ENCODE assay signal across 9 cellular contexts in genomic region chr22:32803020-32803758, GRCh38. TPM values are rescaled to one million over a fixed set of nuclear protein-coding genes. Genes with fewer than 3 reads are reported as not detected.
DNase-seq lines count a peak whose midpoint lies in the region; ATAC-seq, FAIRE-seq and TF ChIP-seq lines count a peak whose summit lies in the region.
"Had no signal": no experiment of that assay in that cellular context is flagged by ENCODE, and none has a peak within 500 bp of the region (broad histone marks: within the 10 kb centered on the region; RNA-seq: fewer than 3 reads in every experiment).

No MANE protein-coding gene starts in this region.

- H3K4me2 ChIP-seq in smooth muscle cell, result peak overlapping the region; percentile 94

- H3K4me1 ChIP-seq in smooth muscle cell (ENCODE audit: low read depth), result peaks cover 24% of the 10 kb centered on the region

- H3K9me3 ChIP-seq in smooth muscle cell (replicated peaks; ENCODE audit: low read depth), result no peaks in the 10 kb centered on the region

- H2AFZ ChIP-seq in smooth muscle cell (ENCODE audit: low read depth), result no peak overlapping the region

- peaks cover 65% of the 10 kb centered on the region for H4K20me1 ChIP-seq in smooth muscle cell (ENCODE audit: low read depth)

- no peak for ATAC-seq in HG03469 (IDR thresholded peaks at IDR 0.05; ENCODE audit: unreplicated experiment)

- no peaks in the 10 kb centered on the region for H3K36me3 ChIP-seq in bronchial epithelial cell (ENCODE audit: control insufficient read depth, insufficient read depth, low read length)
- H3K36me3 ChIP-seq in smooth muscle cell (ENCODE audit: low read depth), result no peaks in the 10 kb centered on the region

- TF ChIP-seq CTCF in HFF-Myc (IDR thresholded peaks at IDR 0.05; ENCODE audit: low read depth, low read length, missing control alignments) (no peak), bronchial epithelial cell (IDR thresholded peaks at IDR 0.05; ENCODE audit: insufficient read depth, low read length, severe bottlenecking) (no peak), smooth muscle cell (IDR thresholded peaks at IDR 0.05; ENCODE audit: borderline replicate concordance, insufficient read depth, poor library complexity, severe bottlenecking) (no peak)

- peaks cover 77% of the 10 kb centered on the region for H3F3A ChIP-seq in smooth muscle cell (ENCODE audit: low read depth)

- no peak for DNase-seq in HFF-Myc (ENCODE audit: extremely low read depth, low read depth)
- peak; percentile 61 for DNase-seq in bronchial epithelial cell (ENCODE audit: low read depth)
- DNase-seq in kidney tubule cell (ENCODE audit: low spot score), result peak; percentile 79
- DNase-seq in smooth muscle cell (lab: John Stamatoyannopoulos, UW; ENCODE audit: unreplicated experiment), result no peak
- no peak for DNase-seq in activated effector memory CD4-positive, alpha-beta T cell treated with anti-CD3 and anti-CD28 coated beads, Interleukin-2, amount 50 U/mL, for 16 hours
- DNase-seq in NAMALWA (ENCODE audit: low spot score), result no peak
- no peak for DNase-seq in stimulated activated naive CD4-positive, alpha-beta T cell (lab: John Stamatoyannopoulos, UW)

- peaks cover 88% of the 10 kb centered on the region for H3K79me2 ChIP-seq in smooth muscle cell (ENCODE audit: low read depth)

- H3K9ac ChIP-seq in smooth muscle cell (ENCODE audit: low read depth), result peak overlapping the region; percentile 94

- H3K27me3 ChIP-seq in bronchial epithelial cell (ENCODE audit: control insufficient read depth, insufficient read depth, low read length), result no peaks in the 10 kb centered on the region
- no peaks in the 10 kb centered on the region for H3K27me3 ChIP-seq in smooth muscle cell (ENCODE audit: low read depth)

- FAIRE-seq in bronchial epithelial cell (lab: Jason Lieb, UNC), result peak; percentile 79

- 13% methylated on average over 9 of the region's 9 CpGs for WGBS in smooth muscle cell (ENCODE audit: low lambda C conversion rate)

- peak overlapping the region; percentile 82 for H3K27ac ChIP-seq in smooth muscle cell (ENCODE audit: low read depth)
- H3K27ac ChIP-seq: HL-60 had no signal

- peak overlapping the region; percentile 95 for H3K4me3 ChIP-seq in HFF-Myc (replicated peaks; ENCODE audit: low read depth, low read length)
- peak overlapping the region; percentile 64 for H3K4me3 ChIP-seq in bronchial epithelial cell (ENCODE audit: low read depth, low read length)
- peak overlapping the region; percentile 92 for H3K4me3 ChIP-seq in smooth muscle cell

RNA-seq across cellular contexts. Expression of gene TIMP3, which starts 1.7 kb away (rescaled TPM):
- total RNA-seq in bronchial epithelial cell (52.2 and 71.1 TPM in 2 replicates), smooth muscle cell (3,114 and 3,210 TPM in 2 replicates)
- 3,050 and 3,942 TPM in 2 replicates for polyA plus RNA-seq in smooth muscle cell

Comparison
In these comparisons a context has a peak if more than half of its experiments do, and no peak if none do; other contexts are left out.
1. DNase-seq: peak in bronchial epithelial cell (single experiment) and kidney tubule cell (single experiment); none in HFF-Myc (single experiment), smooth muscle cell (single experiment), activated effector memory CD4-positive, alpha-beta T cell treated with anti-CD3 and anti-CD28 coated beads, Interleukin-2, amount 50 U/mL, for 16 hours (single experiment), NAMALWA (single experiment) and stimulated activated naive CD4-positive, alpha-beta T cell (0 of 6).
2. RNA of gene TIMP3, which starts 1.7 kb away (total RNA-seq): 3,114 to 3,210 TPM in smooth muscle cell; 52.2 to 71.1 TPM in bronchial epithelial cell; every median in the first group is over 10 times any median in the second.
3. Peak in every context shown above with its lines, with median percentiles within 50 percentile points of each other: H3K4me3 ChIP-seq.